ENCODE assay signal across 1 cellular context in genomic region chr17:64709481-64709880, GRCh38.
TF ChIP-seq lines count a peak whose summit lies in the region.

No MANE protein-coding gene starts in this region.

TF ChIP-seq in GM23338, 12 proteins besides CTCF, POLR2A, EP300 and RAD21 (continued from another document):
- no peak for TF ChIP-seq ZNF462 (CRISPR knock-in tag; IDR thresholded peaks at IDR 0.05)
